Comparison of ENCODE assay signal across 26 cellular contexts in the genomic region with DNA sequence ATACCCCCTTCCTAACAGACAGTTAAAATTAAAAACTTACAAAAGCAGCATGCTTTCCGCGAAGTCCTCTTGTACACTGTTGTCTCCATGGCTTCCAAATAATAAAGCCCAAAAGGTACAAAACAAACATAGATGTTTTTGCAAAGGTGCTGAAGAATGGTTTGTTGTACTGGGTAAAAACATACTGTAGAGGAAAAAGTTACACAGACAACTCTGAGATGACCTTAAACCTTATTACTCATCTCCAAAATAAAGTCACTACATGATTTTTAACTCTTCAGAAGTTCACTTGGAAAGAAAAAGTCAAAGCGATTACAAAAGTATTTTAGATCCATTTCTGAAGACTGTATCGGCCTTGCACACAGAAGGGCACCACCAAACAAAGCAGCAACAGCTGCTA. TPM values are rescaled to one million over a fixed set of nuclear protein-coding genes. Genes with fewer than 3 reads are reported as not detected.
DNase-seq lines count a peak whose midpoint lies in the region; ATAC-seq and TF ChIP-seq lines count a peak whose summit lies in the region.
"Had no signal": no experiment of that assay in that cellular context is flagged by ENCODE, and none has a peak within 500 bp of the region (broad histone marks: within the 10 kb centered on the region; RNA-seq: fewer than 3 reads in every experiment).

No MANE protein-coding gene starts in this region.

- ATAC-seq in stimulated activated naive CD8-positive, alpha-beta T cell treated with anti-CD3 and anti-CD28 coated beads, Interleukin-15, Interleukin-2, amounts not matched to agents 100 U/mL and 50 U/mL, for 24 hours = peak; percentile 71
- no peak for ATAC-seq in stimulated activated naive CD8-positive, alpha-beta T cell treated with anti-CD3 and anti-CD28 coated beads, Interleukin-15, amount 100 ng/mL, for 72 hours
- ATAC-seq in HG03095 (IDR thresholded peaks at IDR 0.05; ENCODE audit: unreplicated experiment) (no peak), GM19397 (IDR thresholded peaks at IDR 0.05; ENCODE audit: unreplicated experiment) (no peak)

- H3K4me1 Mint-ChIP-seq in activated CD4-positive, alpha-beta T cell treated with anti-CD3 and anti-CD28 coated beads, Interleukin-2, amount 10 ng/mL, durations not matched to agents 24 days and 14 days = peaks cover 13% of the 10 kb centered on the region
- H3K4me1 Mint-ChIP-seq in stimulated activated naive CD8-positive, alpha-beta T cell treated with anti-CD3 and anti-CD28 coated beads, Interleukin-15, amount 100 ng/mL, for 72 hours = peaks cover 18% of the 10 kb centered on the region
- H3K4me1 Mint-ChIP-seq in endothelial cell (ENCODE audit: unreplicated experiment) = peaks cover 3% of the 10 kb centered on the region

- intact Hi-C loops in activated CD4-positive, alpha-beta T cell treated with anti-CD3 and anti-CD28 coated beads, Interleukin-2, amount 10 ng/mL, durations not matched to agents 24 days and 14 days (cut with micrococcal nuclease) = no loop called here

- H3K27me3 Mint-ChIP-seq in activated CD4-positive, alpha-beta T cell treated with anti-CD3 and anti-CD28 coated beads, Interleukin-2, amount 10 ng/mL, durations not matched to agents 24 days and 14 days = no peaks in the 10 kb centered on the region
- H3K27me3 Mint-ChIP-seq in stimulated activated naive CD8-positive, alpha-beta T cell treated with anti-CD3 and anti-CD28 coated beads, Interleukin-15, amount 100 ng/mL, for 72 hours = no peaks in the 10 kb centered on the region
- no peaks in the 10 kb centered on the region for H3K27me3 Mint-ChIP-seq in endothelial cell (ENCODE audit: unreplicated experiment)

- H3K36me3 Mint-ChIP-seq in activated CD4-positive, alpha-beta T cell treated with anti-CD3 and anti-CD28 coated beads, Interleukin-2, amount 10 ng/mL, durations not matched to agents 24 days and 14 days (ENCODE audit: low read depth) = peaks cover 42% of the 10 kb centered on the region
- H3K36me3 Mint-ChIP-seq in endothelial cell (ENCODE audit: low read depth, unreplicated experiment) = peaks cover 8% of the 10 kb centered on the region

- TF ChIP-seq CTCF in endothelial cell (IDR thresholded peaks at IDR 0.05; ENCODE audit: unreplicated experiment) = no peak

- no peaks in the 10 kb centered on the region for H3K9me3 Mint-ChIP-seq in activated CD4-positive, alpha-beta T cell treated with anti-CD3 and anti-CD28 coated beads, Interleukin-2, amount 10 ng/mL, durations not matched to agents 24 days and 14 days
- no peaks in the 10 kb centered on the region for H3K9me3 Mint-ChIP-seq in stimulated activated naive CD8-positive, alpha-beta T cell treated with anti-CD3 and anti-CD28 coated beads, Interleukin-15, amount 100 ng/mL, for 72 hours
- no peaks in the 10 kb centered on the region for H3K9me3 Mint-ChIP-seq in endothelial cell (ENCODE audit: unreplicated experiment)
- H3K9me3 Mint-ChIP-seq: CD14-positive monocyte, HFFc6 had no signal

- H3K4me3 Mint-ChIP-seq in activated CD4-positive, alpha-beta T cell treated with anti-CD3 and anti-CD28 coated beads, Interleukin-2, amount 10 ng/mL, durations not matched to agents 24 days and 14 days = no peak overlapping the region
- H3K4me3 Mint-ChIP-seq in stimulated activated naive CD8-positive, alpha-beta T cell treated with anti-CD3 and anti-CD28 coated beads, Interleukin-15, amount 100 ng/mL, for 72 hours = no peak overlapping the region
- H3K4me3 Mint-ChIP-seq in endothelial cell (ENCODE audit: unreplicated experiment) = peak overlapping the region; percentile 35
- H3K4me3 Mint-ChIP-seq: CD14-positive monocyte, HFFc6 had no signal

- no peak for DNase-seq in activated CD4-positive, alpha-beta T cell treated with anti-CD3 and anti-CD28 coated beads, Interleukin-2, amount 10 ng/mL, durations not matched to agents 24 days and 14 days
- no peak for DNase-seq in activated CD4-positive, alpha-beta T cell treated with anti-CD3 and anti-CD28 coated beads for 48 hours
- no peak for DNase-seq in stimulated activated naive CD8-positive, alpha-beta T cell treated with anti-CD3 and anti-CD28 coated beads, Interleukin-15, Interleukin-2, amounts not matched to agents 100 U/mL and 50 U/mL, for 24 hours
- no peak for DNase-seq in stimulated activated naive CD8-positive, alpha-beta T cell treated with anti-CD3 and anti-CD28 coated beads, Interleukin-15, amount 100 ng/mL, for 72 hours
- DNase-seq in endothelial cell (ENCODE audit: low spot score) (no peak), SIG-M5 treated with dmso at 0.1 percent for 504 hours (lab: John Stamatoyannopoulos, UW; ENCODE audit: unreplicated experiment) (no peak)
- DNase-seq: 8988T, ACHN, BE2C, DMS53, GOT3, HFFc6, IMR-90, NCI-H1048, NCI-H1417, NCI-H1694 treated with DMSO at 0.1 percent for 48 hours, NCI-H2081 treated with DMSO at 0.1 percent for 48 hours, NCI-H2171, NCI-H226, NCI-H510A, NCI-H69, Right ventricle myocardium superior, RPMI8226 had no signal

- H3K27ac Mint-ChIP-seq in activated CD4-positive, alpha-beta T cell treated with anti-CD3 and anti-CD28 coated beads, Interleukin-2, amount 10 ng/mL, durations not matched to agents 24 days and 14 days = peak overlapping the region; percentile 80
- H3K27ac Mint-ChIP-seq in stimulated activated naive CD8-positive, alpha-beta T cell treated with anti-CD3 and anti-CD28 coated beads, Interleukin-15, amount 100 ng/mL, for 72 hours = no peak overlapping the region
- H3K27ac Mint-ChIP-seq in endothelial cell (ENCODE audit: unreplicated experiment) = no peak overlapping the region
- H3K27ac Mint-ChIP-seq: CD14-positive monocyte, HFFc6 had no signal

RNA-seq across cellular contexts. Expression of gene SLC35F5, which starts 6.1 kb away (rescaled TPM):
- 24.1 and 25.1 TPM in 2 replicates for total RNA-seq in activated CD4-positive, alpha-beta T cell treated with anti-CD3 and anti-CD28 coated beads, Interleukin-2, amount 10 ng/mL, durations not matched to agents 24 days and 14 days
- total RNA-seq in endothelial cell (ENCODE audit: unreplicated experiment) = 34.4 TPM
